ENCODE assay signal across 9 cellular contexts in genomic region chr12:76740501-76740900, GRCh38.
"Had no signal": no experiment of that assay in that cellular context is flagged by ENCODE, and none has a peak within 500 bp of the region (broad histone marks: within the 10 kb centered on the region; RNA-seq: fewer than 3 reads in every experiment).

No MANE protein-coding gene starts in this region.

- H3K9ac ChIP-seq: GM23248, KMS-11 had no signal

- H3K27ac ChIP-seq: GM23248, KMS-11 had no signal

- DNase-seq: GM23248, H9, HCEC 1CT, IMR-90 had no signal

- H3K4me3 ChIP-seq: GM23248, K562 had no signal

- FAIRE-seq: H1, H54, HTR-8/SVneo, K562 had no signal
